ENCODE assay signal across 1 cellular context in genomic region chr22:44491666-44492405, GRCh38.
TF ChIP-seq lines count a peak whose summit lies in the region.

No MANE protein-coding gene starts in this region.

TF ChIP-seq in K562, 482 proteins besides CTCF, POLR2A, EP300 and RAD21:
- TF ChIP-seq ZNF23 (CRISPR knock-in tag; IDR thresholded peaks at IDR 0.05) = no peak
- 0 out of 2 replicates have a peak, but pooled peaks have one; percentile 6 for TF ChIP-seq BHLHE40 (IDR thresholded peaks at IDR 0.05; ENCODE audit: low read length)
- TF ChIP-seq CHAMP1 (IDR thresholded peaks at IDR 0.05) = no peak
- no peak for TF ChIP-seq TEAD4 (IDR thresholded peaks at IDR 0.05; ENCODE audit: low read length)
- no peak for TF ChIP-seq TEAD4 (CRISPR knock-in tag; IDR thresholded peaks at IDR 0.05; ENCODE audit: borderline replicate concordance)
- TF ChIP-seq POLR2AphosphoS5 (IDR thresholded peaks at IDR 0.05; ENCODE audit: control insufficient read depth, insufficient read depth, low read depth, low read length) = no peak
- TF ChIP-seq ZNF217 (CRISPR knock-in tag; IDR thresholded peaks at IDR 0.05) = no peak
- no peak for TF ChIP-seq MCM2 (IDR thresholded peaks at IDR 0.05; ENCODE audit: low read depth)
